In the genomic region with DNA sequence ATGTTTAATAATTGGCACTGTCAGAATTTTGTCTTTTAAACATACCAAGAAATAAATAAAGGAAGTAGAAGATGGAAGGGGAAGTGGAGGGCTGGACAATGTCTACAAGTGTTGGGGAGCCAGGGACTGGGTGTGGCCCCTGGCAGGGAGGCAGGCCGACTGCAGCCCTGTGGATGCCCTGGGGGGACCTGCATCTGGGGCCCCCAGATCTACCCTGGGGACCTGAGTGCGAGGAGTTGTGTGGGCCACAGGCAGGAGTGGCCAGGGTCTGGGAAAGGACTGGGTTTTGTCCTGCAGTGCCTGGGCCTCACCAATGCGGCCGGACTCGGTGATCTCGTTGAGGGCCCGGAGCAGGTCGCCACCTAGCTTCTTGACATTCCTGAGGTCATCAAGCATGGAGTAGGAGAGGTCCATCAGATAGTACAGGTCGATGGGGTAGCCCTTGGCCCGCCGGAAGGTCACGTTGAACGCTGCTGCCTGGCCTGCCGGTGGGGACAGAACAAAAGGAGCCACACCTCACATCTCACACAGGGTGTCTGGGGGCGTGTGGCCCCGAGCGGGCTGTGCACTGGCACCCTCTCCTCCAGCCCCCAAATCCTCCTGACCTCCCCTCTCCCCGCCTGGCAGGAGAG, we compare ENCODE assay signal across 1 cellular context.
A peak's percentile ranks its signal among the peaks of the same experiment; 100 is the strongest.
TF ChIP-seq lines count a peak whose summit lies in the region.

No MANE protein-coding gene starts in this region.

TF ChIP-seq in K562, 482 proteins besides CTCF, POLR2A, EP300 and RAD21:
- no peak for TF ChIP-seq PHB2 (IDR thresholded peaks at IDR 0.05; ENCODE audit: low read depth)
- no peak for TF ChIP-seq SAFB2 (IDR thresholded peaks at IDR 0.05; ENCODE audit: borderline replicate concordance, low read depth, low read length, severe bottlenecking)
- TF ChIP-seq MEF2A (IDR thresholded peaks at IDR 0.05; ENCODE audit: control insufficient read depth, low read depth, low read length), result no peak
- TF ChIP-seq SPI1 (IDR thresholded peaks at IDR 0.05; ENCODE audit: borderline replicate concordance, low read depth, low read length), result peak; percentile 39; the same call in 1 of the 2 replicates
- no peak for TF ChIP-seq FOXP1 (CRISPR knock-in tag; IDR thresholded peaks at IDR 0.05)
- TF ChIP-seq, protein P1, sequence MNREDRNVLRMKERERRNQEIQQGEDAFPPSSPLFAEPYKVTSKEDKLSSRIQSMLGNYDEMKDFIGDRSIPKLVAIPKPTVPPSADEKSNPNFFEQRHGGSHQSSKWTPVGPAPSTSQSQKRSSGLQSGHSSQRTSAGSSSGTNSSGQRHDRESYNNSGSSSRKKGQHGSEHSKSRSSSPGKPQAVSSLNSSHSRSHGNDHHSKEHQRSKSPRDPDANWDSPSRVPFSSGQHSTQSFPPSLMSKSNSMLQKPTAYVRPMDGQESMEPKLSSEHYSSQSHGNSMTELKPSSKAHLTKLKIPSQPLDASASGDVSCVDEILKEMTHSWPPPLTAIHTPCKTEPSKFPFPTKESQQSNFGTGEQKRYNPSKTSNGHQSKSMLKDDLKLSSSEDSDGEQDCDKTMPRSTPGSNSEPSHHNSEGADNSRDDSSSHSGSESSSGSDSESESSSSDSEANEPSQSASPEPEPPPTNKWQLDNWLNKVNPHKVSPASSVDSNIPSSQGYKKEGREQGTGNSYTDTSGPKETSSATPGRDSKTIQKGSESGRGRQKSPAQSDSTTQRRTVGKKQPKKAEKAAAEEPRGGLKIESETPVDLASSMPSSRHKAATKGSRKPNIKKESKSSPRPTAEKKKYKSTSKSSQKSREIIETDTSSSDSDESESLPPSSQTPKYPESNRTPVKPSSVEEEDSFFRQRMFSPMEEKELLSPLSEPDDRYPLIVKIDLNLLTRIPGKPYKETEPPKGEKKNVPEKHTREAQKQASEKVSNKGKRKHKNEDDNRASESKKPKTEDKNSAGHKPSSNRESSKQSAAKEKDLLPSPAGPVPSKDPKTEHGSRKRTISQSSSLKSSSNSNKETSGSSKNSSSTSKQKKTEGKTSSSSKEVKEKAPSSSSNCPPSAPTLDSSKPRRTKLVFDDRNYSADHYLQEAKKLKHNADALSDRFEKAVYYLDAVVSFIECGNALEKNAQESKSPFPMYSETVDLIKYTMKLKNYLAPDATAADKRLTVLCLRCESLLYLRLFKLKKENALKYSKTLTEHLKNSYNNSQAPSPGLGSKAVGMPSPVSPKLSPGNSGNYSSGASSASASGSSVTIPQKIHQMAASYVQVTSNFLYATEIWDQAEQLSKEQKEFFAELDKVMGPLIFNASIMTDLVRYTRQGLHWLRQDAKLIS (CRISPR knock-in tag; IDR thresholded peaks at IDR 0.05), result no peak
- no peak for TF ChIP-seq ZBTB7A (IDR thresholded peaks at IDR 0.05; ENCODE audit: borderline replicate concordance, control insufficient read depth, low read depth, low read length)
